1 cellular context compared by ENCODE assay signal in the genomic region with DNA sequence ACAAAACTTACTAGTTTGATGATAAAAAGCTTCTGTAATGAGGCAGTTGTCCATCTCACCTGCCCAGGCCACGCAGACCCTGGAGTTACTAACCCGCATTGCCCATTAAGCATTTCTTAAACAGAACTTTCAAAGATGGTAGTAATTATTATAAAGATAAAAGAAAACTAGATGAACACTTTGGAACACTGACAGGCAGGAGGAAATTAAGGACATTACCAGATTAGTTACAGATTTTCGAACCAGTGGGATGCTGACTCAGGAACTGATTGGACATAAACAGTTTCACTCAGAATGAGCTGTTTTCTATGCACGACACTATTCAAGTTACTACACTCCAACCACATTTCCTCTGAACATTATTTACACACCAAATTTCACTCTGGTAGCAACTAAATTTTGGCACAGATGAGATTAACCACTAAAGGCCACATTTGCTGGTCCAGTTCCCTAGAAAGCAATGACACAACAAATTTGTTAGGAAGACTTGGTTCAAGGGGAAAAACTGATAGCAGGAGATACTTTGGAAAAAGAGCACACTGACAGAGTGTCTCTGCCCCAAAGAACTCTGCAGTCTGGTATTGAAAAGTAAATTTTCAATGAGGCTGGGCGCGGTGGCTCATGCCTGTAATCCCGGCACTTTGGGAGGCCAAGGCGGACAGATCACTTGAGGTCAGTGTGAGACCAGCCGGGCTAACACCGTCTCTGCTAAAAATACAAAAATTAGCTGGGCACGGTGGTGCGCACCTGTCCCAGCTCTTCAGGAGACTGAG.
TF ChIP-seq lines count a peak whose summit lies in the region.

No MANE protein-coding gene starts in this region.

TF ChIP-seq in HepG2, 621 proteins besides CTCF, POLR2A, EP300 and RAD21 (continued from another document and continues in another):
- TF ChIP-seq, protein P1, sequence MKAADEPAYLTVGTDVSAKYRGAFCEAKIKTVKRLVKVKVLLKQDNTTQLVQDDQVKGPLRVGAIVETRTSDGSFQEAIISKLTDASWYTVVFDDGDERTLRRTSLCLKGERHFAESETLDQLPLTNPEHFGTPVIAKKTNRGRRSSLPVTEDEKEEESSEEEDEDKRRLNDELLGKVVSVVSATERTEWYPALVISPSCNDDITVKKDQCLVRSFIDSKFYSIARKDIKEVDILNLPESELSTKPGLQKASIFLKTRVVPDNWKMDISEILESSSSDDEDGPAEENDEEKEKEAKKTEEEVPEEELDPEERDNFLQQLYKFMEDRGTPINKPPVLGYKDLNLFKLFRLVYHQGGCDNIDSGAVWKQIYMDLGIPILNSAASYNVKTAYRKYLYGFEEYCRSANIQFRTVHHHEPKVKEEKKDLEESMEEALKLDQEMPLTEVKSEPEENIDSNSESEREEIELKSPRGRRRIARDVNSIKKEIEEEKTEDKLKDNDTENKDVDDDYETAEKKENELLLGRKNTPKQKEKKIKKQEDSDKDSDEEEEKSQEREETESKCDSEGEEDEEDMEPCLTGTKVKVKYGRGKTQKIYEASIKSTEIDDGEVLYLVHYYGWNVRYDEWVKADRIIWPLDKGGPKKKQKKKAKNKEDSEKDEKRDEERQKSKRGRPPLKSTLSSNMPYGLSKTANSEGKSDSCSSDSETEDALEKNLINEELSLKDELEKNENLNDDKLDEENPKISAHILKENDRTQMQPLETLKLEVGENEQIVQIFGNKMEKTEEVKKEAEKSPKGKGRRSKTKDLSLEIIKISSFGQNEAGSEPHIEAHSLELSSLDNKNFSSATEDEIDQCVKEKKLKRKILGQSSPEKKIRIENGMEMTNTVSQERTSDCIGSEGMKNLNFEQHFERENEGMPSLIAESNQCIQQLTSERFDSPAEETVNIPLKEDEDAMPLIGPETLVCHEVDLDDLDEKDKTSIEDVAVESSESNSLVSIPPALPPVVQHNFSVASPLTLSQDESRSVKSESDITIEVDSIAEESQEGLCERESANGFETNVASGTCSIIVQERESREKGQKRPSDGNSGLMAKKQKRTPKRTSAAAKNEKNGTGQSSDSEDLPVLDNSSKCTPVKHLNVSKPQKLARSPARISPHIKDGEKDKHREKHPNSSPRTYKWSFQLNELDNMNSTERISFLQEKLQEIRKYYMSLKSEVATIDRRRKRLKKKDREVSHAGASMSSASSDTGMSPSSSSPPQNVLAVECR (CRISPR knock-in tag; IDR thresholded peaks at IDR 0.05; ENCODE audit: borderline replicate concordance): no peak
- TF ChIP-seq HNRNPLL (IDR thresholded peaks at IDR 0.05; ENCODE audit: low read depth, low read length, poor library complexity, severe bottlenecking): no peak
- TF ChIP-seq, protein P2, sequence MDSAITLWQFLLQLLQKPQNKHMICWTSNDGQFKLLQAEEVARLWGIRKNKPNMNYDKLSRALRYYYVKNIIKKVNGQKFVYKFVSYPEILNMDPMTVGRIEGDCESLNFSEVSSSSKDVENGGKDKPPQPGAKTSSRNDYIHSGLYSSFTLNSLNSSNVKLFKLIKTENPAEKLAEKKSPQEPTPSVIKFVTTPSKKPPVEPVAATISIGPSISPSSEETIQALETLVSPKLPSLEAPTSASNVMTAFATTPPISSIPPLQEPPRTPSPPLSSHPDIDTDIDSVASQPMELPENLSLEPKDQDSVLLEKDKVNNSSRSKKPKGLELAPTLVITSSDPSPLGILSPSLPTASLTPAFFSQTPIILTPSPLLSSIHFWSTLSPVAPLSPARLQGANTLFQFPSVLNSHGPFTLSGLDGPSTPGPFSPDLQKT (CRISPR knock-in tag; IDR thresholded peaks at IDR 0.05; ENCODE audit: borderline replicate concordance): no peak
- TF ChIP-seq ZNF790 (CRISPR knock-in tag; IDR thresholded peaks at IDR 0.05; ENCODE audit: borderline replicate concordance): no peak
- no peak for TF ChIP-seq NONO (IDR thresholded peaks at IDR 0.05)
- peak; percentile 50; the same call in 1 of the 2 replicates for TF ChIP-seq NONO (CRISPR knock-in tag; conservative IDR thresholded peaks at IDR 0.05)
- no peak; the same call in 1 of the 2 replicates for TF ChIP-seq ZNF354B (CRISPR knock-in tag; IDR thresholded peaks at IDR 0.05)
- no peak for TF ChIP-seq ZNF382 (CRISPR knock-in tag; IDR thresholded peaks at IDR 0.05; ENCODE audit: borderline replicate concordance)
- no peak for TF ChIP-seq ATRX (CRISPR knock-in tag; IDR thresholded peaks at IDR 0.05; ENCODE audit: borderline replicate concordance)
- TF ChIP-seq ZNF260 (CRISPR knock-in tag; IDR thresholded peaks at IDR 0.05; ENCODE audit: borderline replicate concordance, low read depth): no peak
- no peak for TF ChIP-seq GLI4 (CRISPR knock-in tag; IDR thresholded peaks at IDR 0.05; ENCODE audit: borderline replicate concordance)
- TF ChIP-seq MAF1 (CRISPR knock-in tag; IDR thresholded peaks at IDR 0.05; ENCODE audit: borderline replicate concordance): no peak
- TF ChIP-seq ZNF205 (CRISPR knock-in tag; IDR thresholded peaks at IDR 0.05): no peak
- TF ChIP-seq RBFOX2 (IDR thresholded peaks at IDR 0.05; ENCODE audit: low read depth, low read length): peak; percentile 54; the same call in 1 of the 2 replicates
- TF ChIP-seq, protein P3, sequence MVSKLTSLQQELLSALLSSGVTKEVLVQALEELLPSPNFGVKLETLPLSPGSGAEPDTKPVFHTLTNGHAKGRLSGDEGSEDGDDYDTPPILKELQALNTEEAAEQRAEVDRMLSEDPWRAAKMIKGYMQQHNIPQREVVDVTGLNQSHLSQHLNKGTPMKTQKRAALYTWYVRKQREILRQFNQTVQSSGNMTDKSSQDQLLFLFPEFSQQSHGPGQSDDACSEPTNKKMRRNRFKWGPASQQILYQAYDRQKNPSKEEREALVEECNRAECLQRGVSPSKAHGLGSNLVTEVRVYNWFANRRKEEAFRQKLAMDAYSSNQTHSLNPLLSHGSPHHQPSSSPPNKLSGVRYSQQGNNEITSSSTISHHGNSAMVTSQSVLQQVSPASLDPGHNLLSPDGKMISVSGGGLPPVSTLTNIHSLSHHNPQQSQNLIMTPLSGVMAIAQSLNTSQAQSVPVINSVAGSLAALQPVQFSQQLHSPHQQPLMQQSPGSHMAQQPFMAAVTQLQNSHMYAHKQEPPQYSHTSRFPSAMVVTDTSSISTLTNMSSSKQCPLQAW (CRISPR knock-in tag; IDR thresholded peaks at IDR 0.05): no peak
- TF ChIP-seq ZNF496 (CRISPR knock-in tag; IDR thresholded peaks at IDR 0.05; ENCODE audit: insufficient replicate concordance): no peak
- TF ChIP-seq KAT2B (IDR thresholded peaks at IDR 0.05; ENCODE audit: borderline replicate concordance, low read depth, low read length): no peak
- TF ChIP-seq HDAC2 (CRISPR knock-in tag; IDR thresholded peaks at IDR 0.05): no peak
- no peak for TF ChIP-seq ZNF629 (CRISPR knock-in tag; conservative IDR thresholded peaks at IDR 0.05)
- no peak for TF ChIP-seq ZNF644 (CRISPR knock-in tag; IDR thresholded peaks at IDR 0.05; ENCODE audit: low read depth)
- TF ChIP-seq NR2F6 (IDR thresholded peaks at IDR 0.05): no peak
- TF ChIP-seq NR2F6 (CRISPR knock-in tag; IDR thresholded peaks at IDR 0.05): no peak
- TF ChIP-seq PHF5A (CRISPR knock-in tag; IDR thresholded peaks at IDR 0.05; ENCODE audit: low read depth, unreplicated experiment): peak; percentile 29
- TF ChIP-seq ZNF749 (CRISPR knock-in tag; IDR thresholded peaks at IDR 0.05; ENCODE audit: borderline replicate concordance): no peak
- TF ChIP-seq, protein P4, sequence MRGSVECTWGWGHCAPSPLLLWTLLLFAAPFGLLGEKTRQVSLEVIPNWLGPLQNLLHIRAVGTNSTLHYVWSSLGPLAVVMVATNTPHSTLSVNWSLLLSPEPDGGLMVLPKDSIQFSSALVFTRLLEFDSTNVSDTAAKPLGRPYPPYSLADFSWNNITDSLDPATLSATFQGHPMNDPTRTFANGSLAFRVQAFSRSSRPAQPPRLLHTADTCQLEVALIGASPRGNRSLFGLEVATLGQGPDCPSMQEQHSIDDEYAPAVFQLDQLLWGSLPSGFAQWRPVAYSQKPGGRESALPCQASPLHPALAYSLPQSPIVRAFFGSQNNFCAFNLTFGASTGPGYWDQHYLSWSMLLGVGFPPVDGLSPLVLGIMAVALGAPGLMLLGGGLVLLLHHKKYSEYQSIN (CRISPR knock-in tag; IDR thresholded peaks at IDR 0.05; ENCODE audit: borderline replicate concordance): no peak
- no peak for TF ChIP-seq FOXK1 (CRISPR knock-in tag; IDR thresholded peaks at IDR 0.05; ENCODE audit: borderline replicate concordance, low read depth)
- TF ChIP-seq KDM1A (CRISPR knock-in tag; IDR thresholded peaks at IDR 0.05): no peak
- TF ChIP-seq, protein P5, sequence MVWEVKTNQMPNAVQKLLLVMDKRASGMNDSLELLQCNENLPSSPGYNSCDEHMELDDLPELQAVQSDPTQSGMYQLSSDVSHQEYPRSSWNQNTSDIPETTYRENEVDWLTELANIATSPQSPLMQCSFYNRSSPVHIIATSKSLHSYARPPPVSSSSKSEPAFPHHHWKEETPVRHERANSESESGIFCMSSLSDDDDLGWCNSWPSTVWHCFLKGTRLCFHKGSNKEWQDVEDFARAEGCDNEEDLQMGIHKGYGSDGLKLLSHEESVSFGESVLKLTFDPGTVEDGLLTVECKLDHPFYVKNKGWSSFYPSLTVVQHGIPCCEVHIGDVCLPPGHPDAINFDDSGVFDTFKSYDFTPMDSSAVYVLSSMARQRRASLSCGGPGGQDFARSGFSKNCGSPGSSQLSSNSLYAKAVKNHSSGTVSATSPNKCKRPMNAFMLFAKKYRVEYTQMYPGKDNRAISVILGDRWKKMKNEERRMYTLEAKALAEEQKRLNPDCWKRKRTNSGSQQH (CRISPR knock-in tag; IDR thresholded peaks at IDR 0.05; ENCODE audit: low read depth): no peak
- no peak for TF ChIP-seq ZNF703 (CRISPR knock-in tag; IDR thresholded peaks at IDR 0.05; ENCODE audit: borderline replicate concordance)
- TF ChIP-seq, protein P6, sequence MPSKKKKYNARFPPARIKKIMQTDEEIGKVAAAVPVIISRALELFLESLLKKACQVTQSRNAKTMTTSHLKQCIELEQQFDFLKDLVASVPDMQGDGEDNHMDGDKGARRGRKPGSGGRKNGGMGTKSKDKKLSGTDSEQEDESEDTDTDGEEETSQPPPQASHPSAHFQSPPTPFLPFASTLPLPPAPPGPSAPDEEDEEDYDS (CRISPR knock-in tag; IDR thresholded peaks at IDR 0.05): no peak; the same call in none of the 2 replicates
- TF ChIP-seq MED1 (CRISPR knock-in tag; IDR thresholded peaks at IDR 0.05): peak; percentile 37; the same call in 1 of the 2 replicates
- TF ChIP-seq ARID2 (CRISPR knock-in tag; IDR thresholded peaks at IDR 0.05; ENCODE audit: borderline replicate concordance): peak; percentile 76
- TF ChIP-seq, protein P7, sequence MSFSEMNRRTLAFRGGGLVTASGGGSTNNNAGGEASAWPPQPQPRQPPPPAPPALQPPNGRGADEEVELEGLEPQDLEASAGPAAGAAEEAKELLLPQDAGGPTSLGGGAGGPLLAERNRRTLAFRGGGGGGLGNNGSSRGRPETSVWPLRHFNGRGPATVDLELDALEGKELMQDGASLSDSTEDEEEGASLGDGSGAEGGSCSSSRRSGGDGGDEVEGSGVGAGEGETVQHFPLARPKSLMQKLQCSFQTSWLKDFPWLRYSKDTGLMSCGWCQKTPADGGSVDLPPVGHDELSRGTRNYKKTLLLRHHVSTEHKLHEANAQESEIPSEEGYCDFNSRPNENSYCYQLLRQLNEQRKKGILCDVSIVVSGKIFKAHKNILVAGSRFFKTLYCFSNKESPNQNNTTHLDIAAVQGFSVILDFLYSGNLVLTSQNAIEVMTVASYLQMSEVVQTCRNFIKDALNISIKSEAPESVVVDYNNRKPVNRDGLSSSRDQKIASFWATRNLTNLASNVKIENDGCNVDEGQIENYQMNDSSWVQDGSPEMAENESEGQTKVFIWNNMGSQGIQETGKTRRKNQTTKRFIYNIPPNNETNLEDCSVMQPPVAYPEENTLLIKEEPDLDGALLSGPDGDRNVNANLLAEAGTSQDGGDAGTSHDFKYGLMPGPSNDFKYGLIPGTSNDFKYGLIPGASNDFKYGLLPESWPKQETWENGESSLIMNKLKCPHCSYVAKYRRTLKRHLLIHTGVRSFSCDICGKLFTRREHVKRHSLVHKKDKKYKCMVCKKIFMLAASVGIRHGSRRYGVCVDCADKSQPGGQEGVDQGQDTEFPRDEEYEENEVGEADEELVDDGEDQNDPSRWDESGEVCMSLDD (CRISPR knock-in tag; IDR thresholded peaks at IDR 0.05; ENCODE audit: borderline replicate concordance): no peak
- TF ChIP-seq SATB2 (CRISPR knock-in tag; IDR thresholded peaks at IDR 0.05): no peak
- TF ChIP-seq, protein P8, sequence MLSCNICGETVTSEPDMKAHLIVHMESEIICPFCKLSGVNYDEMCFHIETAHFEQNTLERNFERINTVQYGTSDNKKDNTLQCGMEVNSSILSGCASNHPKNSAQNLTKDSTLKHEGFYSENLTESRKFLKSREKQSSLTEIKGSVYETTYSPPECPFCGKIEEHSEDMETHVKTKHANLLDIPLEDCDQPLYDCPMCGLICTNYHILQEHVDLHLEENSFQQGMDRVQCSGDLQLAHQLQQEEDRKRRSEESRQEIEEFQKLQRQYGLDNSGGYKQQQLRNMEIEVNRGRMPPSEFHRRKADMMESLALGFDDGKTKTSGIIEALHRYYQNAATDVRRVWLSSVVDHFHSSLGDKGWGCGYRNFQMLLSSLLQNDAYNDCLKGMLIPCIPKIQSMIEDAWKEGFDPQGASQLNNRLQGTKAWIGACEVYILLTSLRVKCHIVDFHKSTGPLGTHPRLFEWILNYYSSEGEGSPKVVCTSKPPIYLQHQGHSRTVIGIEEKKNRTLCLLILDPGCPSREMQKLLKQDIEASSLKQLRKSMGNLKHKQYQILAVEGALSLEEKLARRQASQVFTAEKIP (CRISPR knock-in tag; IDR thresholded peaks at IDR 0.05; ENCODE audit: borderline replicate concordance): no peak
- TF ChIP-seq, protein P9, sequence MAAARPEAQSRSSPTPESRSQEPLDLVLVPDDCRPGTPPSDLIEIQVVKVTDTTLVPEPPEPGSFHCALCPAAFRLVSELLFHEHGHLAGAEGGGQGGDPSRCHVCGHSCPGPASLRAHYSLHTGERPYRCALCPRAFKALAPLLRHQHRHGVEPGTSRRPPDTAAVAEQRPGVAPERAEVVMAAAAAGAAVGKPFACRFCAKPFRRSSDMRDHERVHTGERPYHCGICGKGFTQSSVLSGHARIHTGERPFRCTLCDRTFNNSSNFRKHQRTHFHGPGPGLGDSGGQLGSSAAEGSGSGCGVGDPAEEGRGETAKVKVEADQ (CRISPR knock-in tag; IDR thresholded peaks at IDR 0.05; ENCODE audit: borderline replicate concordance): no peak
- TF ChIP-seq ZNF572 (CRISPR knock-in tag; IDR thresholded peaks at IDR 0.05): no peak
- no peak for TF ChIP-seq SP1 (IDR thresholded peaks at IDR 0.05)
- no peak for TF ChIP-seq SP1 (CRISPR knock-in tag; IDR thresholded peaks at IDR 0.05)
- TF ChIP-seq ZNF546 (CRISPR knock-in tag; conservative IDR thresholded peaks at IDR 0.05): no peak
